Comparison of ENCODE assay signal across 8 cellular contexts in the genomic region with DNA sequence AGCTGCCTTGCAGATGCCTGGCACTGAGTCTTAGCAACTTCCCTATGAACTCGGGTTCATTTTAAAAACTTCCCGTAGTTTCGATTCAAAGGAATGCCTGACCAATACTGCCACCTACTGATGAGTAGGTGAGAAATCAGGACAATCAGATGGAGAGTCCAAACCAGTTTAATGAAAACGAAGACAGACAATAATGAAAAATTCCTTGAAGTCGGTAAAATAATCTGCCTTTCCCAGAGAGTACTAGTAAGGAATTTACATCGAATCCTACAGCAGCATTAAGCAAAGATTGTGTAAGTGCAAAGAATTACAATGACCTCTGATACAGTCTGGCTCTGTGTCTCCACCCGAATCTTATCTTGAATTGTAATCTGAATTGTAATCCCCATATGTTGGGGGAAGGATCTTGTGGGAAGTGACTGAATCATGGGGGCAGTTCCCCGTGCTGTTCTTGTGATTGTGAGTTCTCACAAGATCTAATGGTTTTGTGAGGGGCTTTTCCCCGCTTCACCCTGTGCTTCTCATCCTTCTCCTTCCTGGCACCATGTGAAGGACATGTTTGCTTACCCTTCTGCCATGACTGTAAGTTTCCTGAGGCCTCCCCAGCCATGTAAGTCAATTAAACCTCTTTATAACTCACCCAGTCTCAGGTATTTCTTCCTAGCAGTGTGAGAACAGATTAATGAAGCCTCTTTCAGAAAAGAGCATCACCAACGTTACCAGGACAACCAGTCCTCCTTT.
DNase-seq lines count a peak whose midpoint lies in the region; ATAC-seq, FAIRE-seq and TF ChIP-seq lines count a peak whose summit lies in the region.

No MANE protein-coding gene starts in this region.

- H3K9ac ChIP-seq in mammary epithelial cell (ENCODE audit: insufficient read depth, low read length) (peak overlapping the region; percentile 23), kidney (ENCODE audit: low read length in 2 of 2) (peak overlapping the region in 1 of 2 donors; percentile 35)

- H3K4me1 ChIP-seq in mammary epithelial cell (ENCODE audit: insufficient read depth, low read length) (peaks cover 8% of the 10 kb centered on the region), kidney (ENCODE audit: control insufficient read depth in 1 of 2, insufficient read depth in 1 of 2, low read depth in 1 of 2, low read length in 2 of 2) (no peaks in the 10 kb centered on the region), testis (peaks cover 8% of the 10 kb centered on the region)

- H3K27ac ChIP-seq in 22Rv1 (no peak overlapping the region), mammary epithelial cell (ENCODE audit: insufficient read depth, low read depth, low read length) (peak overlapping the region; percentile 41), kidney (ENCODE audit: low read depth in 2 of 2, low read length in 2 of 2) (no peak overlapping the region), testis (no peak overlapping the region)

- H3K27me3 ChIP-seq in mammary epithelial cell (ENCODE audit: insufficient read depth, low read length) (no peaks in the 10 kb centered on the region), testis (no peaks in the 10 kb centered on the region)

- TF ChIP-seq CTCF in 22Rv1 (IDR thresholded peaks at IDR 0.05) (peak; percentile 82), GM10266 (IDR thresholded peaks at IDR 0.05; ENCODE audit: control insufficient read depth, insufficient read depth, low read depth, missing control alignments) (peak; percentile 14), mammary epithelial cell (conservative IDR thresholded peaks at IDR 0.05 in 1 of 2, IDR thresholded peaks at IDR 0.05 in 1 of 2; ENCODE audit: extremely low read depth in 1 of 2, insufficient read depth in 1 of 2, low read depth in 1 of 2, low read length in 2 of 2) (peak; percentile 69 to 76), kidney (IDR thresholded peaks at IDR 0.05; ENCODE audit: borderline replicate concordance, extremely low read depth, insufficient read depth) (peak; percentile 73), testis (IDR thresholded peaks at IDR 0.05) (peak; percentile 50 to 65 (median 63))

- CTCF ChIA-PET in mammary epithelial cell (lab: Charles Lee; ENCODE audit: low non-redundant PET): no interaction called here

- no peak for TF ChIP-seq POLR2A in testis (IDR thresholded peaks at IDR 0.05)

- H3K4me3 ChIP-seq in mammary epithelial cell (replicated peaks in 1 of 3; ENCODE audit: insufficient read depth in 1 of 3, low read depth in 2 of 3, low read length in 3 of 3) (no peak overlapping the region), kidney (ENCODE audit: low read length in 2 of 2) (peak overlapping the region; percentile 43 to 52), testis (no peak overlapping the region)

- dilution Hi-C loops in mammary epithelial cell (cut with HindIII; ENCODE audit: low sequenced_read_pairs): no loop called here

- H3K9me3 ChIP-seq in mammary epithelial cell (replicated peaks; ENCODE audit: insufficient read depth, low read length) (no peaks in the 10 kb centered on the region), kidney (ENCODE audit: control insufficient read depth in 1 of 2, low read length in 2 of 2) (no peaks in the 10 kb centered on the region), testis (no peaks in the 10 kb centered on the region)

- H3K36me3 ChIP-seq in mammary epithelial cell (ENCODE audit: insufficient read depth, low read length): peaks cover 2% of the 10 kb centered on the region
- H3K36me3 ChIP-seq in kidney (ENCODE audit: control insufficient read depth in 1 of 2, insufficient read depth in 2 of 2, low read length in 2 of 2): peaks cover 2 to 4% of the 10 kb centered on the region in 2 donors
- H3K36me3 ChIP-seq in testis (ENCODE audit: low read depth, missing control alignments): no peaks in the 10 kb centered on the region

- ATAC-seq in GM21619 (IDR thresholded peaks at IDR 0.05; ENCODE audit: unreplicated experiment) (no peak), HG02885 (IDR thresholded peaks at IDR 0.05; ENCODE audit: poor library complexity, unreplicated experiment) (no peak)

- H3K4me2 ChIP-seq in mammary epithelial cell (ENCODE audit: insufficient read depth, low read depth, low read length): peak overlapping the region; percentile 55

- intact Hi-C loops in mammary epithelial cell (cut with micrococcal nuclease) (loop anchor here (1.0 kb wide), 2 partner anchors 76 to 205 kb away; no protein-coding TSS in a partner anchor), kidney (cut with DNase I) (no loop called here), testis (cut with DNase I; ENCODE audit: low total_unique reads) (no loop called here)

- no peak for FAIRE-seq in kidney (lab: Jason Lieb, UNC)

- H4K20me1 ChIP-seq in mammary epithelial cell (ENCODE audit: insufficient read depth, low read length): no peaks in the 10 kb centered on the region

- peak overlapping the region; percentile 68 for H2AFZ ChIP-seq in mammary epithelial cell (ENCODE audit: low read depth, low read length)

- H3K79me2 ChIP-seq in mammary epithelial cell (ENCODE audit: insufficient read depth, low read length): no peaks in the 10 kb centered on the region

- no TSS peak for BruUV-seq in mammary epithelial cell (replicated peaks; lab: Mats Ljungman, UMichigan)

- DNase-seq in GM10266 (ENCODE audit: extremely low spot score) (no peak), NCI-H69 (lab: John Stamatoyannopoulos, UW) (peak; percentile 32), mammary epithelial cell (peak; percentile 70), kidney (no peak), testis (no peak)

- 27% methylated on average over 10 of the region's 10 CpGs for WGBS in mammary epithelial cell (ENCODE audit: low coverage, missing lambda C conversion rate)
- WGBS in testis, 2 donors: 23 to 30% methylated on average over 10 of the region's 10 CpGs

- in situ Hi-C loops in mammary epithelial cell (cut with MboI; ENCODE audit: low sequenced_read_pairs in 2 of 2): no loop called here

Comparison
In these comparisons a context has a peak if more than half of its experiments do, and no peak if none do; other contexts are left out.
1. CTCF ChIP-seq: peak in every context shown above with its lines; median percentile 82 in 22Rv1; 73 in kidney; 72 in mammary epithelial cell; 63 in testis; 14 in GM10266.
2. DNase-seq: peak in NCI-H69 (single experiment) and mammary epithelial cell (single experiment); none in GM10266 (single experiment), kidney (single experiment) and testis (single experiment).
3. H3K4me3 ChIP-seq: peak in kidney (2 of 2); none in mammary epithelial cell (0 of 3) and testis (0 of 2).